12 cellular contexts compared by ENCODE assay signal in the genomic region with DNA sequence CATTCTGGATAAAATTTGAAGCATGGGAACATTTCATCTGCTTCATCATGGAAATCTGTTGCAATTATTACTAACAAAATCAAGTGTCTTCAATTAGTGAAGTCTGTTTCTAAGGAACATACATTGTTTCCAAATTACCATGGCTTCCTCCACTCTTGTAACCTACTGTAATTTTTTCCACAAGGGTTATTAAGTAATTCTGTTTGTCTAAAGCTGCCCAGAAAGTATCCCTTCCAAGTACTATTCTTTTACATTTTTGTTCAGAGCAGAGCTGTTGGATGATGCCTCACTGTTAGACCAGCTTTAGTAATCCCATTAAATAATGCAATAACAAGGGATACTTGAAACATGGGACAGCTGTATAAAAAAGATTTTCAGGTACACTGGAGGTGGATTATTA.
DNase-seq lines count a peak whose midpoint lies in the region; ATAC-seq and TF ChIP-seq lines count a peak whose summit lies in the region.
"Had no signal": no experiment of that assay in that cellular context is flagged by ENCODE, and none has a peak within 500 bp of the region (broad histone marks: within the 10 kb centered on the region; RNA-seq: fewer than 3 reads in every experiment).

No MANE protein-coding gene starts in this region.

- no peaks in the 10 kb centered on the region for H3K79me1 ChIP-seq in H9 (ENCODE audit: insufficient read depth, low read depth, low read length, poor library complexity, severe bottlenecking)

- no peak overlapping the region for H3K18ac ChIP-seq in H9 (ENCODE audit: insufficient read length, low read depth, low read length)

- no peaks in the 10 kb centered on the region for H3K79me2 ChIP-seq in H9 (ENCODE audit: insufficient read depth, low read length)

- H3T11ph ChIP-seq in H9 (ENCODE audit: low read length) = no peak overlapping the region

- no peak overlapping the region for H3K4me3 ChIP-seq in BJ (ENCODE audit: low read depth, low read length)
- no peak overlapping the region for H3K4me3 ChIP-seq in gastrocnemius medialis

- H3K36me3 Mint-ChIP-seq in H9 (ENCODE audit: insufficient read depth in 1 of 3, low read depth in 3 of 3) = peaks cover 0 to 21% (median 18%) of the 10 kb centered on the region in 3 experiments; a peak in 4 of 7 replicates
- H3K36me3 Mint-ChIP-seq: CD4-positive, alpha-beta memory T cell had no signal

- H3K27ac ChIP-seq in gastrocnemius medialis (peak overlapping the region; percentile 38 to 81 (median 42)), H9 (ENCODE audit: insufficient read length, low read depth, low read length) (no peak overlapping the region)

- no peak overlapping the region for H3K56ac ChIP-seq in H9 (ENCODE audit: insufficient read length, low read depth, low read length)

- H3K4me3 Mint-ChIP-seq in H9 = no peak overlapping the region
- H3K4me3 Mint-ChIP-seq: CD4-positive, alpha-beta memory T cell had no signal

- H3K9me3 Mint-ChIP-seq in H9 = peaks cover 3 to 22% of the 10 kb centered on the region in 2 experiments; a peak in 3 of 5 replicates

- H4K8ac ChIP-seq in H9 (replicated peaks; ENCODE audit: insufficient read length, low read depth, low read length) = no peak overlapping the region

- H2BK15ac ChIP-seq in H9 (ENCODE audit: low read depth, low read length) = no peak overlapping the region

- no peak overlapping the region for H3K9ac ChIP-seq in H9 (ENCODE audit: extremely low read depth, insufficient read length, low read length)

- H3K27me3 ChIP-seq in BJ (ENCODE audit: control insufficient read depth, insufficient read depth, low read length) (no peaks in the 10 kb centered on the region), gastrocnemius medialis (no peaks in the 10 kb centered on the region), H9 (ENCODE audit: insufficient read depth, low read length) (no peaks in the 10 kb centered on the region)

- H3K4ac ChIP-seq in H9 (ENCODE audit: low read depth, low read length) = no peak overlapping the region

- H3K36me3 ChIP-seq in BJ (ENCODE audit: control insufficient read depth, insufficient read depth, low read length) (no peaks in the 10 kb centered on the region), gastrocnemius medialis (no peaks in the 10 kb centered on the region)

- no peak overlapping the region for H3K14ac ChIP-seq in H9 (ENCODE audit: insufficient read depth, low read length)

- ATAC-seq in gastrocnemius medialis (no peak), HG03521 (IDR thresholded peaks at IDR 0.05; ENCODE audit: unreplicated experiment) (no peak)

- H2AFZ ChIP-seq in H9 (ENCODE audit: low read length) = no peak overlapping the region

- no peak overlapping the region for H3K23ac ChIP-seq in H9 (ENCODE audit: insufficient read length, low read depth, low read length)

- no peak for TF ChIP-seq CTCF in BJ (IDR thresholded peaks at IDR 0.05; ENCODE audit: insufficient read depth, low read depth, low read length)
- no peak for TF ChIP-seq CTCF in gastrocnemius medialis (IDR thresholded peaks at IDR 0.05 in 4 of 5, conservative IDR thresholded peaks at IDR 0.05 in 1 of 5)
- TF ChIP-seq CTCF in H9 (conservative IDR thresholded peaks at IDR 0.05) = no peak

- no peaks in the 10 kb centered on the region for H4K20me1 ChIP-seq in H9 (ENCODE audit: control insufficient read depth, insufficient read depth, insufficient read length)

- H3K23me2 ChIP-seq in H9 (ENCODE audit: insufficient read length, low read depth, low read length, poor library complexity, severe bottlenecking) = no peaks in the 10 kb centered on the region

- no peak overlapping the region for H2BK12ac ChIP-seq in H9 (ENCODE audit: insufficient read length, low read depth, low read length)

- TF ChIP-seq POLR2A in gastrocnemius medialis (IDR thresholded peaks at IDR 0.05) = no peak

- no peak overlapping the region for H2BK5ac ChIP-seq in H9 (ENCODE audit: insufficient read length, low read length)

- peak; percentile 31 for DNase-seq in BJ (ENCODE audit: low read depth)
- DNase-seq in NCI-H524 treated with DMSO at 0.1 percent for 48 hours (lab: John Stamatoyannopoulos, UW) = peak; percentile 78
- DNase-seq in fibroblast of peridontal ligament (ENCODE audit: extremely low read depth) = peak; percentile 41
- no peak for DNase-seq in gastrocnemius medialis
- DNase-seq in hypothalamus (lab: John Stamatoyannopoulos, UW) = no peak
- no peak for DNase-seq in H9
- DNase-seq: CD4-positive, alpha-beta memory T cell; DMS79; NCI-H187 treated with DMSO at 0.1 percent for 48 hours; NCI-H2171; SIG-M5 had no signal

- peaks cover 13 to 21% of the 10 kb centered on the region in 2 experiments for H3K4me1 Mint-ChIP-seq in H9
- H3K4me1 Mint-ChIP-seq: CD4-positive, alpha-beta memory T cell had no signal

- in situ Hi-C loops in gastrocnemius medialis (cut with MboI; ENCODE audit: low sequenced_read_pairs in 4 of 4) = loop anchor here in 2 of 4 donors (25.0 kb wide), 2 partner anchors 193 to 582 kb away; no protein-coding TSS in a partner anchor

- POLR2A ChIA-PET in BJ (lab: Charles Lee) = no interaction called here

- no peak overlapping the region for H2BK20ac ChIP-seq in H9 (ENCODE audit: low read depth, low read length, poor library complexity, severe bottlenecking)

- intact Hi-C loops in gastrocnemius medialis (cut with DNase I; ENCODE audit: low total_unique reads) = no loop called here

- H4K5ac ChIP-seq in H9 (ENCODE audit: insufficient read length, low read depth, low read length) = no peak overlapping the region

- no peak overlapping the region for H4K91ac ChIP-seq in H9 (ENCODE audit: insufficient read length, low read depth, low read length)

- H2AK5ac ChIP-seq in H9 (ENCODE audit: insufficient read length, low read length) = no peak overlapping the region

- no peak overlapping the region for H2BK120ac ChIP-seq in H9 (ENCODE audit: low read depth, low read length, poor library complexity, severe bottlenecking)

- H3K27me3 Mint-ChIP-seq in H9 (ENCODE audit: low read depth) = no peaks in the 10 kb centered on the region; the same call in 1 of the 2 replicates

- H3K4me1 ChIP-seq in gastrocnemius medialis = peaks cover 20 to 26% of the 10 kb centered on the region in 2 donors
- peaks cover 7% of the 10 kb centered on the region; the same call in 1 of the 2 replicates for H3K4me1 ChIP-seq in H9 (ENCODE audit: insufficient read depth, low read length)

- no peaks in the 10 kb centered on the region for H3K9me3 ChIP-seq in gastrocnemius medialis
- H3K9me3 ChIP-seq in H9 (ENCODE audit: control insufficient read depth, low read depth, low read length) = no peaks in the 10 kb centered on the region

- H3K4me2 ChIP-seq in H9 (ENCODE audit: insufficient read depth, insufficient read length, low read length) = no peak overlapping the region

- H3K27ac Mint-ChIP-seq in H9 = no peak overlapping the region
- H3K27ac Mint-ChIP-seq: CD4-positive, alpha-beta memory T cell had no signal

- CTCF ChIA-PET in BJ (lab: Yijun Ruan, JAX) = interaction anchor here (0.5 to 1.0 kb wide), 2 partner anchors 9 to 14 kb away, joined by 3 read pairs; no protein-coding TSS in a partner anchor

Comparison
In these comparisons a context has a peak if more than half of its experiments do, and no peak if none do; other contexts are left out.
1. DNase-seq: peak in BJ (single experiment), NCI-H524 treated with DMSO at 0.1 percent for 48 hours (single experiment) and fibroblast of peridontal ligament (single experiment); none in gastrocnemius medialis (0 of 2), hypothalamus (0 of 51) and H9 (single experiment).